19 cellular contexts compared by ENCODE assay signal in genomic region chr14:101224356-101225115, GRCh38.
DNase-seq lines count a peak whose midpoint lies in the region; ATAC-seq, FAIRE-seq and TF ChIP-seq lines count a peak whose summit lies in the region.
"Had no signal": no experiment of that assay in that cellular context is flagged by ENCODE, and none has a peak within 500 bp of the region (broad histone marks: within the 10 kb centered on the region; RNA-seq: fewer than 3 reads in every experiment).

No MANE protein-coding gene starts in this region.

- no peaks in the 10 kb centered on the region for H3K9me3 Mint-ChIP-seq in mesothelial cell of epicardium
- no peaks in the 10 kb centered on the region for H3K9me3 Mint-ChIP-seq in activated T-cell treated with anti-CD3 and anti-CD28 coated beads, Interleukin-2, amount 50 U/mL, for 4 hours
- H3K9me3 Mint-ChIP-seq: activated CD4-positive, alpha-beta T cell treated with anti-CD3 and anti-CD28 coated beads, Interleukin-2, amount 10 ng/mL, durations not matched to agents 24 days and 14 days; activated T-cell treated with anti-CD3 and anti-CD28 coated beads, Interleukin-2, amount 50 U/mL, for 24 hours had no signal

- H3K27me3 ChIP-seq in right lobe of liver (no peaks in the 10 kb centered on the region), HepG2 (ENCODE audit: control insufficient read depth in 1 of 2, insufficient read depth in 2 of 2, low read length in 2 of 2) (peaks cover 0 to 10% of the 10 kb centered on the region in 2 experiments; a peak in 3 of 5 replicates)
- H3K27me3 ChIP-seq: breast epithelium, MG63 had no signal

- peaks cover 3% of the 10 kb centered on the region for H3K27me3 Mint-ChIP-seq in mesothelial cell of epicardium (ENCODE audit: low read depth)
- peaks cover 7% of the 10 kb centered on the region for H3K27me3 Mint-ChIP-seq in activated T-cell treated with anti-CD3 and anti-CD28 coated beads, Interleukin-2, amount 50 U/mL, for 4 hours (ENCODE audit: low read depth)
- H3K27me3 Mint-ChIP-seq: activated CD4-positive, alpha-beta T cell treated with anti-CD3 and anti-CD28 coated beads, Interleukin-2, amount 10 ng/mL, durations not matched to agents 24 days and 14 days had no signal

- H4K20me1 ChIP-seq in HepG2 (ENCODE audit: insufficient read depth, low read length), result no peaks in the 10 kb centered on the region

- no peak overlapping the region for H2AFZ ChIP-seq in HepG2 (ENCODE audit: low read length)
- H2AFZ ChIP-seq: PC-9 had no signal

- peak overlapping the region; percentile 82 for H3K27ac Mint-ChIP-seq in mesothelial cell of epicardium
- H3K27ac Mint-ChIP-seq: activated CD4-positive, alpha-beta T cell treated with anti-CD3 and anti-CD28 coated beads, Interleukin-2, amount 10 ng/mL, durations not matched to agents 24 days and 14 days had no signal

- peaks cover 14% of the 10 kb centered on the region for H3K4me1 Mint-ChIP-seq in mesothelial cell of epicardium
- H3K4me1 Mint-ChIP-seq in activated T-cell treated with anti-CD3 and anti-CD28 coated beads, Interleukin-2, amount 50 U/mL, for 4 hours (ENCODE audit: low read depth), result no peaks in the 10 kb centered on the region
- H3K4me1 Mint-ChIP-seq: activated CD4-positive, alpha-beta T cell treated with anti-CD3 and anti-CD28 coated beads, Interleukin-2, amount 10 ng/mL, durations not matched to agents 24 days and 14 days had no signal

- H3K9ac ChIP-seq in HepG2 (ENCODE audit: insufficient read depth, low read depth, low read length), result no peak overlapping the region

- TF ChIP-seq POLR2A in right lobe of liver (IDR thresholded peaks at IDR 0.05), result no peak
- no peak for TF ChIP-seq POLR2A in HepG2 (IDR thresholded peaks at IDR 0.05; ENCODE audit: insufficient read depth in 1 of 2, low read depth in 2 of 2, low read length in 2 of 2)

- ATAC-seq in right lobe of liver (no peak), HepG2 (no peak), SK-N-SH treated with all-trans-retinoic acid at 6 μM for 48 hours (no peak; the same call in 2 of the 3 replicates), HG03521 (IDR thresholded peaks at IDR 0.05; ENCODE audit: unreplicated experiment) (no peak)
- ATAC-seq in activated T-cell treated with anti-CD3 and anti-CD28 coated beads, Interleukin-2, amount 50 U/mL, for 4 hours, result no peak
- ATAC-seq: heart left ventricle had no signal

- 80% methylated on average over 1 of the region's 22 CpGs for WGBS in right lobe of liver (ENCODE audit: insufficient coverage, low coverage, low lambda C conversion rate, missing lambda C conversion rate)
- WGBS in HepG2 (ENCODE audit: low lambda C conversion rate), result 66% methylated on average over 15 of the region's 22 CpGs

- CTCF ChIA-PET in HepG2 (lab: Yijun Ruan, JAX; ENCODE audit: low intra/inter-chr PET ratio, low total read pairs), result no interaction called here

- H3K79me2 ChIP-seq in HepG2 (ENCODE audit: insufficient read depth, low read length), result no peaks in the 10 kb centered on the region

- no peak for TF ChIP-seq RAD21 in HepG2 (CRISPR knock-in tag; IDR thresholded peaks at IDR 0.05)

- POLR2A ChIA-PET in HepG2 (lab: Yijun Ruan, JAX), result no interaction called here

- no peak for FAIRE-seq in HepG2 (lab: Jason Lieb, UNC)
- FAIRE-seq: G401.6, islet of Langerhans had no signal

- no peak for TF ChIP-seq EP300 in HepG2 (IDR thresholded peaks at IDR 0.05; ENCODE audit: low read depth in 2 of 2, low read length in 2 of 2)
- TF ChIP-seq EP300 in HepG2 (CRISPR knock-in tag; IDR thresholded peaks at IDR 0.05; ENCODE audit: borderline replicate concordance), result no peak

- no peak for TF ChIP-seq CTCF in right lobe of liver (IDR thresholded peaks at IDR 0.05)
- no peak for TF ChIP-seq CTCF in HepG2 (CRISPR knock-in tag; IDR thresholded peaks at IDR 0.05)
- TF ChIP-seq CTCF in mesothelial cell of epicardium (IDR thresholded peaks at IDR 0.05; ENCODE audit: unreplicated experiment), result no peak

- H3K36me3 ChIP-seq in right lobe of liver, result no peaks in the 10 kb centered on the region
- H3K36me3 ChIP-seq in HepG2 (replicated peaks in 1 of 2; ENCODE audit: control insufficient read depth in 1 of 2, insufficient read depth in 2 of 2, low read length in 2 of 2), result no peaks in the 10 kb centered on the region
- H3K36me3 ChIP-seq: breast epithelium, heart left ventricle, MG63 had no signal

- in situ Hi-C loops in HepG2 (cut with HindIII; ENCODE audit: extremely low pct_ligation_motif_present, low pct_unique_long_range_greater_than_20kb), result no loop called here

- H3K27ac ChIP-seq in right lobe of liver (no peak overlapping the region), HepG2 (ENCODE audit: extremely low read length, insufficient read depth, low read length) (no peak overlapping the region), caudate nucleus (ENCODE audit: low read depth, low read length) (no peak overlapping the region)
- H3K27ac ChIP-seq: breast epithelium, heart left ventricle, PC-9 had no signal

- DNase-seq in right lobe of liver (peak in 2 of 3 donors; percentile 20 to 38), HepG2 (ENCODE audit: low spot score) (no peak), mesothelial cell of epicardium (ENCODE audit: low spot score in 2 of 2, unreplicated experiment in 2 of 2) (peak in 1 of 2 experiments; percentile 41), caudate nucleus (lab: John Stamatoyannopoulos, UW) (no peak), middle frontal gyrus (ENCODE audit: extremely low spot score, low spot score) (no peak)
- no peak for DNase-seq in activated T-cell treated with anti-CD3 and anti-CD28 coated beads, Interleukin-2, amount 50 U/mL, for 4 hours
- DNase-seq: activated CD4-positive, alpha-beta T cell treated with anti-CD3 and anti-CD28 coated beads, Interleukin-2, amount 10 ng/mL, durations not matched to agents 24 days and 14 days; heart left ventricle; mesenchymal stem cell; MG63; NCI-H187; PC-9; stimulated activated naive CD4-positive, alpha-beta T cell treated with Interleukin-2 at 50 U/mL for 16 hours had no signal

- intact Hi-C loops in right lobe of liver (cut with DNase I), result loop anchor here in 1 of 2 donors (10.0 kb wide), 1 partner anchor 370 kb away; no protein-coding TSS in a partner anchor
- intact Hi-C loops in HepG2 (cut with micrococcal nuclease; ENCODE audit: unreplicated experiment), result no loop called here

- H3K36me3 Mint-ChIP-seq in mesothelial cell of epicardium, result no peaks in the 10 kb centered on the region
- no peaks in the 10 kb centered on the region for H3K36me3 Mint-ChIP-seq in activated T-cell treated with anti-CD3 and anti-CD28 coated beads, Interleukin-2, amount 50 U/mL, for 4 hours (ENCODE audit: insufficient read depth)

- H3K4me3 ChIP-seq in right lobe of liver (no peak overlapping the region), HepG2 (replicated peaks in 1 of 3; ENCODE audit: insufficient read depth in 1 of 3, low read depth in 2 of 3, low read length in 3 of 3) (no peak overlapping the region)
- H3K4me3 ChIP-seq: breast epithelium, heart left ventricle, MG63, PC-9 had no signal

- H3K4me3 Mint-ChIP-seq in mesothelial cell of epicardium, result no peak overlapping the region
- H3K4me3 Mint-ChIP-seq in activated T-cell treated with anti-CD3 and anti-CD28 coated beads, Interleukin-2, amount 50 U/mL, for 4 hours, result no peak overlapping the region
- H3K4me3 Mint-ChIP-seq: activated CD4-positive, alpha-beta T cell treated with anti-CD3 and anti-CD28 coated beads, Interleukin-2, amount 10 ng/mL, durations not matched to agents 24 days and 14 days; activated T-cell treated with anti-CD3 and anti-CD28 coated beads, Interleukin-2, amount 50 U/mL, for 24 hours had no signal

- no TSS peak for BruUV-seq in HepG2 (replicated peaks; lab: Mats Ljungman, UMichigan)

- H3K4me1 ChIP-seq in right lobe of liver, result peaks cover 0 to 9% (median 2%) of the 10 kb centered on the region in 4 donors
- peaks cover 64% of the 10 kb centered on the region for H3K4me1 ChIP-seq in HepG2 (ENCODE audit: insufficient read depth, low read length)
- H3K4me1 ChIP-seq: breast epithelium, heart left ventricle had no signal

- no peaks in the 10 kb centered on the region for H3K9me3 ChIP-seq in right lobe of liver
- no peaks in the 10 kb centered on the region for H3K9me3 ChIP-seq in HepG2 (ENCODE audit: low read length)
- H3K9me3 ChIP-seq: breast epithelium, heart left ventricle, MG63 had no signal

- no peak overlapping the region for H3K4me2 ChIP-seq in HepG2 (ENCODE audit: low read depth, low read length)
- H3K4me2 ChIP-seq: PC-9 had no signal

TF ChIP-seq in HepG2, 621 proteins besides CTCF, POLR2A, EP300 and RAD21 (continues in another document):
- TF ChIP-seq PRMT3 (CRISPR knock-in tag; IDR thresholded peaks at IDR 0.05; ENCODE audit: borderline replicate concordance, low read depth), result no peak
- no peak for TF ChIP-seq POGZ (CRISPR knock-in tag; IDR thresholded peaks at IDR 0.05)
- TF ChIP-seq ZNF549 (CRISPR knock-in tag; IDR thresholded peaks at IDR 0.05), result no peak
- no peak for TF ChIP-seq ZNF792 (CRISPR knock-in tag; IDR thresholded peaks at IDR 0.05)

TF ChIP-seq in SK-N-SH treated with all-trans-retinoic acid at 6 μM for 48 hours, 23 proteins besides CTCF, POLR2A, EP300 and RAD21:
- TF ChIP-seq TCF4 (CRISPR knock-in tag; IDR thresholded peaks at IDR 0.05; ENCODE audit: borderline replicate concordance) (0 out of 2 replicates have a peak, but pooled peaks have one; percentile 22), PPARA (CRISPR knock-in tag; IDR thresholded peaks at IDR 0.05; ENCODE audit: borderline replicate concordance) (no peak), BACH2 (CRISPR knock-in tag; IDR thresholded peaks at IDR 0.05; ENCODE audit: borderline replicate concordance) (no peak)

Comparison
In these comparisons a context has a peak if more than half of its experiments do, and no peak if none do; other contexts are left out.
1. DNase-seq: peak in right lobe of liver (2 of 3); none in HepG2 (single experiment), activated T-cell treated with anti-CD3 and anti-CD28 coated beads, Interleukin-2, amount 50 U/mL, for 4 hours (single experiment), caudate nucleus (0 of 61) and middle frontal gyrus (single experiment).